In the genomic region with DNA sequence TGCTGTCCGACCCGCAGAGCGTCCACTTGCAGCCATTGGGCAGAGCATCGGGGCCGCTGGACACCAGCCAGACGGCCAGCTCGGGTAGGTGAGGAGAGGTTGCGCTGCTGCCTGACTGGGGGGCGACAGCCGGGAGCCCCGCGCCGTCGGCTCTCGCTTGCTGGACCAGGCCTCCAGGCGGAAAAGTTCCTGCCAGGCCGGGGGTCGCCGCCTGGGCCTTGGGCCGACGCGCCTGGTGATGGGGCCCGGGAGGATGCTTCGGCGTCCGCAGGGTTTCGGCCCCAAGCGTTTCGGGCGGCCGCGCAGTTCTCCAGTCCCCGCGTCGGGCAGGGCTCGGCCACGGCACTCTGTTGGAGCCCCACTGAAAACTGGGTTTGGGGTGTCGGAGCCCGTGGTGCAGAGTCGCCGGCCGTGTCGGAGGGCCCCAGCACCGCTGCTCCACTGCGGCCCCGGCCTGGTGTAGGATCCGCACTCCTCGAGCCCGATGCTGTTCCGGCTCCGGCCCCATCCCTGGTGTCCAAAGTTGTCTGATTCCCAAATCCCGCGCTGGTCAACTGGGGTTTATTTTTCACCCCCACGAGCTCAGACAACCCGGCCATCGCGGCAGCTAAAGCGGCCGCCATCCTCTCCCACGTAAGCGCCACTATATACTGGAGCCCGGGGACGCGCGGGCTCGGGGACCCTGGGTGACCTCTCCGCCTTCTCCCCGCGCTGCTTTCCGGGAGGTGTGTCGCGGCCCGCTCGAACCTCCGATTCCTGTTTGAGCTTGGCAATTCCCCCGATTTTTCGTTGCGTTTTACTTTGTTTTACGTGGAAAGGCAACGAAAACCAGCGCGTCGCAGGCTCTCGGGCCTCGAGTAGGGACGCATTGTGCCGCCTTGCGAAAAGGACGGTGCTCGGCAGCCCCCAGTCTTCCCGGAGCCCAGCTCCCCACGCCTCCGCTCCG, we compare ENCODE assay signal across 12 cellular contexts. TPM values are rescaled to one million over a fixed set of nuclear protein-coding genes. Genes with fewer than 3 reads are reported as not detected.
DNase-seq lines count a peak whose midpoint lies in the region; ATAC-seq and TF ChIP-seq lines count a peak whose summit lies in the region.
"Had no signal": no experiment of that assay in that cellular context is flagged by ENCODE, and none has a peak within 500 bp of the region (broad histone marks: within the 10 kb centered on the region; RNA-seq: fewer than 3 reads in every experiment).

No MANE protein-coding gene starts in this region.

- TF ChIP-seq CTCF in GM13977 (IDR thresholded peaks at IDR 0.05; ENCODE audit: extremely low read depth, insufficient read depth, missing control alignments) (no peak), activated B cell treated with CpG ODN at 0.5 μM for 24 hours (IDR thresholded peaks at IDR 0.05) (no peak), sigmoid colon (IDR thresholded peaks at IDR 0.05) (no peak), endothelial cell (IDR thresholded peaks at IDR 0.05; ENCODE audit: unreplicated experiment) (no peak)

- in situ Hi-C loops in GM13977 (cut with MboI; ENCODE audit: low pct_unique_long_range_greater_than_20kb, low sequenced_read_pairs, unreplicated experiment): no loop called here

- no peaks in the 10 kb centered on the region for H3K36me3 ChIP-seq in sigmoid colon

- H3K9me3 Mint-ChIP-seq in activated B cell treated with CpG ODN at 0.5 μM for 24 hours: no peaks in the 10 kb centered on the region
- no peaks in the 10 kb centered on the region for H3K9me3 Mint-ChIP-seq in endothelial cell (ENCODE audit: unreplicated experiment)

- no peaks in the 10 kb centered on the region for H3K9me3 ChIP-seq in right cardiac atrium (ENCODE audit: control insufficient read depth, low read length)
- H3K9me3 ChIP-seq in sigmoid colon: no peaks in the 10 kb centered on the region

- peaks cover 65% of the 10 kb centered on the region for H3K27me3 Mint-ChIP-seq in activated B cell treated with CpG ODN at 0.5 μM for 24 hours
- H3K27me3 Mint-ChIP-seq in endothelial cell (ENCODE audit: unreplicated experiment): peaks cover 38% of the 10 kb centered on the region

- DNase-seq in GM13977 (ENCODE audit: low spot score) (peak; percentile 40), activated B cell treated with CpG ODN at 0.5 μM for 24 hours (no peak), right cardiac atrium (no peak), sigmoid colon (no peak), NCI-H1436 treated with DMSO at 0.1 percent for 48 hours (lab: John Stamatoyannopoulos, UW) (no peak), endothelial cell (ENCODE audit: low spot score) (no peak), T-helper 9 cell (no peak), cerebellar cortex (ENCODE audit: low spot score) (no peak)
- DNase-seq: HCEC 1CT, OCI-M1 had no signal

- CTCF ChIA-PET in activated B cell treated with CpG ODN at 0.5 μM for 24 hours (lab: Charles Lee): no interaction called here

- H3K36me3 Mint-ChIP-seq in activated B cell treated with CpG ODN at 0.5 μM for 24 hours (ENCODE audit: low read depth) (no peaks in the 10 kb centered on the region), endothelial cell (ENCODE audit: low read depth, unreplicated experiment) (peaks cover 7% of the 10 kb centered on the region)

- peaks cover 26% of the 10 kb centered on the region for H3K4me1 Mint-ChIP-seq in activated B cell treated with CpG ODN at 0.5 μM for 24 hours
- peaks cover 17% of the 10 kb centered on the region for H3K4me1 Mint-ChIP-seq in endothelial cell (ENCODE audit: unreplicated experiment)

- ATAC-seq in activated B cell treated with CpG ODN at 0.5 μM for 24 hours (ENCODE audit: low read depth) (no peak), right cardiac atrium (peak in 1 of 2 donors; percentile 17)

- TF ChIP-seq POLR2A in sigmoid colon (IDR thresholded peaks at IDR 0.05): no peak

- TF ChIP-seq EP300 in sigmoid colon (IDR thresholded peaks at IDR 0.05): no peak

- H3K27ac ChIP-seq in right cardiac atrium (ENCODE audit: low read length) (no peak overlapping the region), sigmoid colon (no peak overlapping the region)
- H3K27ac ChIP-seq: KMS-11 had no signal

- H3K27ac Mint-ChIP-seq in activated B cell treated with CpG ODN at 0.5 μM for 24 hours (no peak overlapping the region), endothelial cell (ENCODE audit: unreplicated experiment) (no peak overlapping the region)

- peak overlapping the region; percentile 18 for H3K4me3 ChIP-seq in right cardiac atrium (ENCODE audit: low read length)
- peak overlapping the region in 3 of 4 donors; percentile 12 to 29 (median 28) for H3K4me3 ChIP-seq in sigmoid colon

- 3% methylated on average over 94 of the region's 94 CpGs for WGBS in right cardiac atrium
- 4 to 5% methylated on average over 94 of the region's 94 CpGs for WGBS in sigmoid colon, 2 donors

- H3K4me3 Mint-ChIP-seq in activated B cell treated with CpG ODN at 0.5 μM for 24 hours (peak overlapping the region; percentile 68), endothelial cell (ENCODE audit: unreplicated experiment) (no peak overlapping the region)

- H3K4me1 ChIP-seq in right cardiac atrium (ENCODE audit: control insufficient read depth, insufficient read depth, low read length) (peaks cover 3% of the 10 kb centered on the region), sigmoid colon (peaks cover 0 to 31% (median 27%) of the 10 kb centered on the region in 4 donors)

- POLR2A ChIA-PET in activated B cell treated with CpG ODN at 0.5 μM for 24 hours (lab: Charles Lee): no interaction called here

- intact Hi-C loops in activated B cell treated with CpG ODN at 0.5 μM for 24 hours (cut with micrococcal nuclease) (no loop called here), right cardiac atrium (cut with DNase I) (no loop called here), sigmoid colon (cut with DNase I) (no loop called here)

- H3K27me3 ChIP-seq in right cardiac atrium (ENCODE audit: control insufficient read depth, insufficient read depth): no peaks in the 10 kb centered on the region
- H3K27me3 ChIP-seq in sigmoid colon: peaks cover 42 to 81% (median 68%) of the 10 kb centered on the region in 3 donors

RNA-seq across cellular contexts. Expression of a gene that starts 0.9 kb away (rescaled TPM):
- total RNA-seq in activated B cell treated with CpG ODN at 0.5 μM for 24 hours: not detected in 2 replicates
- not detected for total RNA-seq in right cardiac atrium
- not detected for polyA plus RNA-seq in right cardiac atrium
- total RNA-seq in sigmoid colon: not detected
- under 1 TPM in 1 of 3 donors, not detected in 2; 0.04 TPM for polyA plus RNA-seq in sigmoid colon
- not detected for total RNA-seq in endothelial cell (ENCODE audit: unreplicated experiment)
- total RNA-seq: renal cortical epithelial cell had no signal
